In genomic region chr9:121976751-121977150, GRCh38 we compare ENCODE assay signal across 15 cellular contexts.
DNase-seq lines count a peak whose midpoint lies in the region; ATAC-seq and TF ChIP-seq lines count a peak whose summit lies in the region.
"Had no signal": no experiment of that assay in that cellular context is flagged by ENCODE, and none has a peak within 500 bp of the region (broad histone marks: within the 10 kb centered on the region; RNA-seq: fewer than 3 reads in every experiment).

No MANE protein-coding gene starts in this region.

- H3K9me3 ChIP-seq in mammary epithelial cell (replicated peaks; ENCODE audit: insufficient read depth, low read length) (no peaks in the 10 kb centered on the region), breast epithelium (no peaks in the 10 kb centered on the region), upper lobe of right lung (no peaks in the 10 kb centered on the region)

- TF ChIP-seq CTCF in mammary epithelial cell (conservative IDR thresholded peaks at IDR 0.05 in 1 of 2, IDR thresholded peaks at IDR 0.05 in 1 of 2; ENCODE audit: extremely low read depth in 1 of 2, insufficient read depth in 1 of 2, low read depth in 1 of 2, low read length in 2 of 2) (no peak), breast epithelium (IDR thresholded peaks at IDR 0.05) (no peak), fibroblast of villous mesenchyme (IDR thresholded peaks at IDR 0.05; ENCODE audit: insufficient read depth, low read depth, low read length) (no peak), upper lobe of right lung (IDR thresholded peaks at IDR 0.05) (no peak), chondrocyte (IDR thresholded peaks at IDR 0.05) (no peak)

- peaks cover 7% of the 10 kb centered on the region for H3K36me3 Mint-ChIP-seq in chondrocyte (ENCODE audit: low read depth)

- no TSS peak for BruUV-seq in mammary epithelial cell (replicated peaks; lab: Mats Ljungman, UMichigan)

- no peaks in the 10 kb centered on the region for H4K20me1 ChIP-seq in mammary epithelial cell (ENCODE audit: insufficient read depth, low read length)

- H3K79me2 ChIP-seq in mammary epithelial cell (ENCODE audit: insufficient read depth, low read length), result no peaks in the 10 kb centered on the region

- DNase-seq in mammary epithelial cell (peak; percentile 70), breast epithelium (ENCODE audit: low spot score in 2 of 2) (no peak), SW480 (ENCODE audit: low spot score) (peak; percentile 18), fibroblast of villous mesenchyme (ENCODE audit: low read depth) (peak; percentile 53), upper lobe of right lung (no peak), chondrocyte (ENCODE audit: low spot score) (no peak)
- no peak for DNase-seq in activated CD8-positive, alpha-beta memory T cell treated with anti-CD3 and anti-CD28 coated beads, Interleukin-2, amount 50 U/mL, for 48 hours
- DNase-seq: activated naive CD4-positive, alpha-beta T cell; cerebellar nuclear complex; DMS 273 treated with DMSO at 0.1 percent for 48 hours; NCI-H1436; NCI-H524; small intestine had no signal

- no peak overlapping the region for H3K9ac ChIP-seq in mammary epithelial cell (ENCODE audit: insufficient read depth, low read length)

- CTCF ChIA-PET in mammary epithelial cell (lab: Charles Lee; ENCODE audit: low non-redundant PET), result no interaction called here

- no peak overlapping the region for H3K4me2 ChIP-seq in mammary epithelial cell (ENCODE audit: insufficient read depth, low read depth, low read length)

- H3K36me3 ChIP-seq in mammary epithelial cell (ENCODE audit: insufficient read depth, low read length), result no peaks in the 10 kb centered on the region
- H3K36me3 ChIP-seq in breast epithelium, result no peaks in the 10 kb centered on the region
- H3K36me3 ChIP-seq in upper lobe of right lung, result no peaks in the 10 kb centered on the region

- no peak overlapping the region for H2AFZ ChIP-seq in mammary epithelial cell (ENCODE audit: low read depth, low read length)

- ATAC-seq in upper lobe of right lung (no peak), GM18502 (IDR thresholded peaks at IDR 0.05; ENCODE audit: poor library complexity, unreplicated experiment) (no peak)
- ATAC-seq: Right ventricle myocardium inferior had no signal

- 45% methylated on average over 1 of the region's 1 CpG for WGBS in mammary epithelial cell (ENCODE audit: low coverage, missing lambda C conversion rate)

- H3K27me3 ChIP-seq in mammary epithelial cell (ENCODE audit: insufficient read depth, low read length), result no peaks in the 10 kb centered on the region
- no peaks in the 10 kb centered on the region for H3K27me3 ChIP-seq in breast epithelium
- no peaks in the 10 kb centered on the region for H3K27me3 ChIP-seq in upper lobe of right lung

- H3K4me1 ChIP-seq in mammary epithelial cell (ENCODE audit: insufficient read depth, low read length), result peaks cover 22% of the 10 kb centered on the region
- no peaks in the 10 kb centered on the region for H3K4me1 ChIP-seq in breast epithelium
- H3K4me1 ChIP-seq in upper lobe of right lung, result peaks cover 8% of the 10 kb centered on the region

- H3K27me3 Mint-ChIP-seq in chondrocyte (ENCODE audit: low read depth), result no peaks in the 10 kb centered on the region

- H3K27ac Mint-ChIP-seq in chondrocyte (ENCODE audit: unreplicated experiment), result no peak overlapping the region

- H3K4me3 ChIP-seq in mammary epithelial cell (replicated peaks in 1 of 3; ENCODE audit: insufficient read depth in 1 of 3, low read depth in 2 of 3, low read length in 3 of 3) (no peak overlapping the region), breast epithelium (no peak overlapping the region), fibroblast of villous mesenchyme (ENCODE audit: low read depth, low read length) (no peak overlapping the region), upper lobe of right lung (no peak overlapping the region)

- peaks cover 7% of the 10 kb centered on the region for H3K4me1 Mint-ChIP-seq in chondrocyte (ENCODE audit: low read depth)

- peaks cover 8% of the 10 kb centered on the region for H3K9me3 Mint-ChIP-seq in chondrocyte (ENCODE audit: low read depth)

- H3K27ac ChIP-seq in mammary epithelial cell (ENCODE audit: insufficient read depth, low read depth, low read length) (no peak overlapping the region), breast epithelium (no peak overlapping the region), upper lobe of right lung (peak overlapping the region; percentile 58)

- TF ChIP-seq POLR2A in breast epithelium (IDR thresholded peaks at IDR 0.05), result no peak

- dilution Hi-C loops in mammary epithelial cell (cut with HindIII; ENCODE audit: low sequenced_read_pairs), result loop anchor here (5.0 to 25.0 kb wide), 2 partner anchors 99 to 414 kb away; no protein-coding TSS in a partner anchor

- intact Hi-C loops in mammary epithelial cell (cut with micrococcal nuclease) (no loop called here), breast epithelium (cut with DNase I; ENCODE audit: low total_unique reads) (no loop called here), upper lobe of right lung (cut with DNase I) (no loop called here)

- H3K4me3 Mint-ChIP-seq in chondrocyte (ENCODE audit: unreplicated experiment), result no peak overlapping the region

- in situ Hi-C loops in mammary epithelial cell (cut with MboI; ENCODE audit: low sequenced_read_pairs in 2 of 2), result no loop called here

Comparison
In these comparisons a context has a peak if more than half of its experiments do, and no peak if none do; other contexts are left out.
1. DNase-seq: peak in mammary epithelial cell (single experiment), SW480 (single experiment) and fibroblast of villous mesenchyme (single experiment); none in breast epithelium (0 of 2), upper lobe of right lung (single experiment), activated CD8-positive, alpha-beta memory T cell treated with anti-CD3 and anti-CD28 coated beads, Interleukin-2, amount 50 U/mL, for 48 hours (single experiment) and chondrocyte (single experiment).